In the genomic region with DNA sequence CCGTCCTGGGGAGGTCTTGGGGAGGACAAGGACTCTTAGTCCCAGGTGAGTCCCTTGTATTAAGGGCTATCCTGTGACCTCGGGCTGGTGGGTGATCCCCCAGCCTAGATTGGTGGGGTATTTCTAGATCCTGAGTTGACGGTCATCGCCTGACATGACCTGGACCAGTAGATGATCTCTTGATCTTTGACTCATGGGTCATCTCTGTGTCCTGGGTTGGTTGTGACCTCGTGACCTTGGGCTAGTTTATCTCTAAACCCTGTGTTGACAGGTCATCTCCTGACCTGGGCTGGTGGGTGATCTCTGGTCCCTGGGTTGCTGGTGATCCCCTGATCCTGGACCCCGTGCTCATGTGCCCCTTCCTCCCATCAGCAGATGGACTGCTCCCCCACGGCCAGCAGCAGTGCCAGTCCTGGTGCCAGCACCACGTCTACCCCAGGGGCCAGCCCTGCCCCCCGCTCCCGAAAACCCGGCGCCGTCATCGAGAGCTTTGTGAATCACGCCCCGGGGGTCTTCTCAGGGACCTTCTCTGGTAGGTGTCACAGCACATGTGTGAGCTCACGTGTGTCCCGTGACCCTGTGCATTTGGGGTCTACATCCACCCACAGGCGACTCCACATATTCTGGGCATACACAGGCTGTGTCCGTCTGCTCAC, we compare ENCODE assay signal across 1 cellular context.
TF ChIP-seq lines count a peak whose summit lies in the region.

No MANE protein-coding gene starts in this region.

TF ChIP-seq in K562, 482 proteins besides CTCF, POLR2A, EP300 and RAD21 (continued from another document):
- no peak for TF ChIP-seq KDM4B (IDR thresholded peaks at IDR 0.05; ENCODE audit: borderline replicate concordance in 2 of 2, low read depth in 1 of 2)
- no peak for TF ChIP-seq ZNF583 (CRISPR knock-in tag; IDR thresholded peaks at IDR 0.05)
- no peak for TF ChIP-seq CBFA2T3 (IDR thresholded peaks at IDR 0.05)
- TF ChIP-seq ESRRA (IDR thresholded peaks at IDR 0.05; ENCODE audit: borderline replicate concordance, low read depth), result peak; percentile 84
- no peak for TF ChIP-seq ATF1 (CRISPR knock-in tag; IDR thresholded peaks at IDR 0.05)
- no peak for TF ChIP-seq ATF1 (tag; IDR thresholded peaks at IDR 0.05)
- TF ChIP-seq CAMTA2 (CRISPR knock-in tag; conservative IDR thresholded peaks at IDR 0.05), result no peak
- no peak for TF ChIP-seq ZNF764 (CRISPR knock-in tag; IDR thresholded peaks at IDR 0.05; ENCODE audit: low read depth)
- TF ChIP-seq RBM17 (IDR thresholded peaks at IDR 0.05; ENCODE audit: borderline replicate concordance, low read depth, low read length), result no peak
- TF ChIP-seq, protein P1, sequence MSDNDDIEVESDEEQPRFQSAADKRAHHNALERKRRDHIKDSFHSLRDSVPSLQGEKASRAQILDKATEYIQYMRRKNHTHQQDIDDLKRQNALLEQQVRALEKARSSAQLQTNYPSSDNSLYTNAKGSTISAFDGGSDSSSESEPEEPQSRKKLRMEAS (CRISPR knock-in tag; IDR thresholded peaks at IDR 0.05), result peak; percentile 9; the same call in 1 of the 2 replicates
- no peak for TF ChIP-seq GATAD2A (IDR thresholded peaks at IDR 0.05)
- TF ChIP-seq ZNF445 (CRISPR knock-in tag; IDR thresholded peaks at IDR 0.05; ENCODE audit: low read depth), result no peak
- no peak for TF ChIP-seq KLF6 (CRISPR knock-in tag; IDR thresholded peaks at IDR 0.05; ENCODE audit: borderline replicate concordance)
- TF ChIP-seq LEF1 (IDR thresholded peaks at IDR 0.05), result no peak
- no peak for TF ChIP-seq HNRNPK (IDR thresholded peaks at IDR 0.05; ENCODE audit: low read depth, low read length, poor library complexity, severe bottlenecking)
- TF ChIP-seq, protein P2, sequence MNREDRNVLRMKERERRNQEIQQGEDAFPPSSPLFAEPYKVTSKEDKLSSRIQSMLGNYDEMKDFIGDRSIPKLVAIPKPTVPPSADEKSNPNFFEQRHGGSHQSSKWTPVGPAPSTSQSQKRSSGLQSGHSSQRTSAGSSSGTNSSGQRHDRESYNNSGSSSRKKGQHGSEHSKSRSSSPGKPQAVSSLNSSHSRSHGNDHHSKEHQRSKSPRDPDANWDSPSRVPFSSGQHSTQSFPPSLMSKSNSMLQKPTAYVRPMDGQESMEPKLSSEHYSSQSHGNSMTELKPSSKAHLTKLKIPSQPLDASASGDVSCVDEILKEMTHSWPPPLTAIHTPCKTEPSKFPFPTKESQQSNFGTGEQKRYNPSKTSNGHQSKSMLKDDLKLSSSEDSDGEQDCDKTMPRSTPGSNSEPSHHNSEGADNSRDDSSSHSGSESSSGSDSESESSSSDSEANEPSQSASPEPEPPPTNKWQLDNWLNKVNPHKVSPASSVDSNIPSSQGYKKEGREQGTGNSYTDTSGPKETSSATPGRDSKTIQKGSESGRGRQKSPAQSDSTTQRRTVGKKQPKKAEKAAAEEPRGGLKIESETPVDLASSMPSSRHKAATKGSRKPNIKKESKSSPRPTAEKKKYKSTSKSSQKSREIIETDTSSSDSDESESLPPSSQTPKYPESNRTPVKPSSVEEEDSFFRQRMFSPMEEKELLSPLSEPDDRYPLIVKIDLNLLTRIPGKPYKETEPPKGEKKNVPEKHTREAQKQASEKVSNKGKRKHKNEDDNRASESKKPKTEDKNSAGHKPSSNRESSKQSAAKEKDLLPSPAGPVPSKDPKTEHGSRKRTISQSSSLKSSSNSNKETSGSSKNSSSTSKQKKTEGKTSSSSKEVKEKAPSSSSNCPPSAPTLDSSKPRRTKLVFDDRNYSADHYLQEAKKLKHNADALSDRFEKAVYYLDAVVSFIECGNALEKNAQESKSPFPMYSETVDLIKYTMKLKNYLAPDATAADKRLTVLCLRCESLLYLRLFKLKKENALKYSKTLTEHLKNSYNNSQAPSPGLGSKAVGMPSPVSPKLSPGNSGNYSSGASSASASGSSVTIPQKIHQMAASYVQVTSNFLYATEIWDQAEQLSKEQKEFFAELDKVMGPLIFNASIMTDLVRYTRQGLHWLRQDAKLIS (CRISPR knock-in tag; IDR thresholded peaks at IDR 0.05), result no peak
- TF ChIP-seq KHSRP (IDR thresholded peaks at IDR 0.05), result no peak
- no peak for TF ChIP-seq NR2C2 (CRISPR knock-in tag; IDR thresholded peaks at IDR 0.05)
- TF ChIP-seq NR2C2 (tag; IDR thresholded peaks at IDR 0.05), result peak; percentile 40
- TF ChIP-seq, protein P3, sequence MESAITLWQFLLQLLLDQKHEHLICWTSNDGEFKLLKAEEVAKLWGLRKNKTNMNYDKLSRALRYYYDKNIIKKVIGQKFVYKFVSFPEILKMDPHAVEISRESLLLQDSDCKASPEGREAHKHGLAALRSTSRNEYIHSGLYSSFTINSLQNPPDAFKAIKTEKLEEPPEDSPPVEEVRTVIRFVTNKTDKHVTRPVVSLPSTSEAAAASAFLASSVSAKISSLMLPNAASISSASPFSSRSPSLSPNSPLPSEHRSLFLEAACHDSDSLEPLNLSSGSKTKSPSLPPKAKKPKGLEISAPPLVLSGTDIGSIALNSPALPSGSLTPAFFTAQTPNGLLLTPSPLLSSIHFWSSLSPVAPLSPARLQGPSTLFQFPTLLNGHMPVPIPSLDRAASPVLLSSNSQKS (CRISPR knock-in tag; IDR thresholded peaks at IDR 0.05), result no peak
- no peak for TF ChIP-seq SRSF1 (IDR thresholded peaks at IDR 0.05; ENCODE audit: low read depth, low read length)
- 0 out of 2 replicates have a peak, but pooled peaks have one; percentile 27 for TF ChIP-seq ZBED1 (IDR thresholded peaks at IDR 0.05)
- TF ChIP-seq ZNF324 (CRISPR knock-in tag; IDR thresholded peaks at IDR 0.05), result no peak
- TF ChIP-seq HOXB6 (CRISPR knock-in tag; IDR thresholded peaks at IDR 0.05; ENCODE audit: borderline replicate concordance), result no peak
- TF ChIP-seq, protein P4, sequence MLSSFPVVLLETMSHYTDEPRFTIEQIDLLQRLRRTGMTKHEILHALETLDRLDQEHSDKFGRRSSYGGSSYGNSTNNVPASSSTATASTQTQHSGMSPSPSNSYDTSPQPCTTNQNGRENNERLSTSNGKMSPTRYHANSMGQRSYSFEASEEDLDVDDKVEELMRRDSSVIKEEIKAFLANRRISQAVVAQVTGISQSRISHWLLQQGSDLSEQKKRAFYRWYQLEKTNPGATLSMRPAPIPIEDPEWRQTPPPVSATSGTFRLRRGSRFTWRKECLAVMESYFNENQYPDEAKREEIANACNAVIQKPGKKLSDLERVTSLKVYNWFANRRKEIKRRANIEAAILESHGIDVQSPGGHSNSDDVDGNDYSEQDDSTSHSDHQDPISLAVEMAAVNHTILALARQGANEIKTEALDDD (IDR thresholded peaks at IDR 0.05), result peak; percentile 57; the same call in 1 of the 2 replicates
- TF ChIP-seq, protein P5, sequence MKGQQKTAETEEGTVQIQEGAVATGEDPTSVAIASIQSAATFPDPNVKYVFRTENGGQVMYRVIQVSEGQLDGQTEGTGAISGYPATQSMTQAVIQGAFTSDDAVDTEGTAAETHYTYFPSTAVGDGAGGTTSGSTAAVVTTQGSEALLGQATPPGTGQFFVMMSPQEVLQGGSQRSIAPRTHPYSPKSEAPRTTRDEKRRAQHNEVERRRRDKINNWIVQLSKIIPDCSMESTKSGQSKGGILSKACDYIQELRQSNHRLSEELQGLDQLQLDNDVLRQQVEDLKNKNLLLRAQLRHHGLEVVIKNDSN (CRISPR knock-in tag; IDR thresholded peaks at IDR 0.05), result 0 out of 2 replicates have a peak, but pooled peaks have one; percentile 19
- TF ChIP-seq ZC3H4 (CRISPR knock-in tag; IDR thresholded peaks at IDR 0.05; ENCODE audit: borderline replicate concordance), result no peak
- TF ChIP-seq PHF20 (IDR thresholded peaks at IDR 0.05; ENCODE audit: partially characterized antibody), result no peak
- TF ChIP-seq ARID1B (IDR thresholded peaks at IDR 0.05), result no peak
- TF ChIP-seq SMARCB1 (IDR thresholded peaks at IDR 0.05; ENCODE audit: insufficient read length, low read depth), result no peak
- TF ChIP-seq TRIM24 (IDR thresholded peaks at IDR 0.05), result no peak
